1 cellular context compared by ENCODE assay signal in genomic region chr3:124520970-124521369, GRCh38.
TF ChIP-seq lines count a peak whose summit lies in the region.

No MANE protein-coding gene starts in this region.

TF ChIP-seq in HepG2, 621 proteins besides CTCF, POLR2A, EP300 and RAD21 (continued from another document and continues in another):
- TF ChIP-seq HMG20A (CRISPR knock-in tag; IDR thresholded peaks at IDR 0.05; ENCODE audit: borderline replicate concordance) (peak; percentile 86; the same call in 1 of the 2 replicates), YY1 (IDR thresholded peaks at IDR 0.05; ENCODE audit: insufficient read depth, insufficient replicate concordance, low read depth, low read length) (no peak), HOMEZ (CRISPR knock-in tag; IDR thresholded peaks at IDR 0.05; ENCODE audit: low read depth) (peak; percentile 44; the same call in 1 of the 2 replicates), DMAP1 (CRISPR knock-in tag; IDR thresholded peaks at IDR 0.05) (no peak), SYNCRIP (IDR thresholded peaks at IDR 0.05; ENCODE audit: insufficient read depth, low read depth, low read length) (no peak), ZNF773 (CRISPR knock-in tag; IDR thresholded peaks at IDR 0.05; ENCODE audit: borderline replicate concordance) (no peak), NRL (CRISPR knock-in tag; IDR thresholded peaks at IDR 0.05; ENCODE audit: borderline replicate concordance) (no peak), ZNF512B (CRISPR knock-in tag; IDR thresholded peaks at IDR 0.05; ENCODE audit: borderline replicate concordance) (no peak), ZNF879 (CRISPR knock-in tag; IDR thresholded peaks at IDR 0.05) (no peak), IKZF4 (CRISPR knock-in tag; IDR thresholded peaks at IDR 0.05; ENCODE audit: borderline replicate concordance, low read depth, not compliant biosample characterization) (no peak), ZNF792 (CRISPR knock-in tag; IDR thresholded peaks at IDR 0.05) (peak; percentile 76; the same call in 1 of the 2 replicates), ZNF501 (CRISPR knock-in tag; IDR thresholded peaks at IDR 0.05) (no peak), SOX5 (CRISPR knock-in tag; IDR thresholded peaks at IDR 0.05; ENCODE audit: borderline replicate concordance) (peak; percentile 65; the same call in 1 of the 2 replicates), PHF20 (CRISPR knock-in tag; IDR thresholded peaks at IDR 0.05) (no peak), ZFP36L2 (CRISPR knock-in tag; IDR thresholded peaks at IDR 0.05) (no peak), POLR2AphosphoS5 (IDR thresholded peaks at IDR 0.05; ENCODE audit: low read depth, low read length) (no peak), ATF4 (CRISPR knock-in tag; IDR thresholded peaks at IDR 0.05) (peak in 1 of 2 experiments; percentile 33; a peak in 1 of 4 replicates), GABPA (IDR thresholded peaks at IDR 0.05; ENCODE audit: low read depth, low read length) (no peak), GABPA (CRISPR knock-in tag; IDR thresholded peaks at IDR 0.05; ENCODE audit: low read depth) (peak; percentile 42; the same call in 1 of the 2 replicates), SMARCE1 (IDR thresholded peaks at IDR 0.05; ENCODE audit: borderline replicate concordance) (no peak), CREB1 (IDR thresholded peaks at IDR 0.05) (no peak), CREB1 (CRISPR knock-in tag; IDR thresholded peaks at IDR 0.05) (no peak), ZNF549 (CRISPR knock-in tag; IDR thresholded peaks at IDR 0.05) (no peak), BORCS8-MEF2B (CRISPR knock-in tag; IDR thresholded peaks at IDR 0.05) (no peak), GATAD1 (CRISPR knock-in tag; IDR thresholded peaks at IDR 0.05) (0 out of 2 replicates have a peak, but pooled peaks have one; percentile 28), REL (CRISPR knock-in tag; conservative IDR thresholded peaks at IDR 0.05) (no peak), CHD4 (IDR thresholded peaks at IDR 0.05; ENCODE audit: borderline replicate concordance, low read length) (no peak), FOXP4 (CRISPR knock-in tag; IDR thresholded peaks at IDR 0.05) (peak; percentile 76), SRY (CRISPR knock-in tag; IDR thresholded peaks at IDR 0.05) (no peak), ZNF839 (CRISPR knock-in tag; IDR thresholded peaks at IDR 0.05; ENCODE audit: borderline replicate concordance) (no peak), NCOA5 (CRISPR knock-in tag; IDR thresholded peaks at IDR 0.05) (no peak), SMYD3 (CRISPR knock-in tag; IDR thresholded peaks at IDR 0.05) (no peak), AHR (CRISPR knock-in tag; IDR thresholded peaks at IDR 0.05) (no peak), SETDB1 (CRISPR knock-in tag; IDR thresholded peaks at IDR 0.05; ENCODE audit: borderline replicate concordance) (no peak), ZNF746 (CRISPR knock-in tag; IDR thresholded peaks at IDR 0.05) (no peak), FOXM1 (CRISPR knock-in tag; IDR thresholded peaks at IDR 0.05) (no peak), KAT2B (IDR thresholded peaks at IDR 0.05; ENCODE audit: borderline replicate concordance, low read depth, low read length) (no peak)
- TF ChIP-seq, protein P1, sequence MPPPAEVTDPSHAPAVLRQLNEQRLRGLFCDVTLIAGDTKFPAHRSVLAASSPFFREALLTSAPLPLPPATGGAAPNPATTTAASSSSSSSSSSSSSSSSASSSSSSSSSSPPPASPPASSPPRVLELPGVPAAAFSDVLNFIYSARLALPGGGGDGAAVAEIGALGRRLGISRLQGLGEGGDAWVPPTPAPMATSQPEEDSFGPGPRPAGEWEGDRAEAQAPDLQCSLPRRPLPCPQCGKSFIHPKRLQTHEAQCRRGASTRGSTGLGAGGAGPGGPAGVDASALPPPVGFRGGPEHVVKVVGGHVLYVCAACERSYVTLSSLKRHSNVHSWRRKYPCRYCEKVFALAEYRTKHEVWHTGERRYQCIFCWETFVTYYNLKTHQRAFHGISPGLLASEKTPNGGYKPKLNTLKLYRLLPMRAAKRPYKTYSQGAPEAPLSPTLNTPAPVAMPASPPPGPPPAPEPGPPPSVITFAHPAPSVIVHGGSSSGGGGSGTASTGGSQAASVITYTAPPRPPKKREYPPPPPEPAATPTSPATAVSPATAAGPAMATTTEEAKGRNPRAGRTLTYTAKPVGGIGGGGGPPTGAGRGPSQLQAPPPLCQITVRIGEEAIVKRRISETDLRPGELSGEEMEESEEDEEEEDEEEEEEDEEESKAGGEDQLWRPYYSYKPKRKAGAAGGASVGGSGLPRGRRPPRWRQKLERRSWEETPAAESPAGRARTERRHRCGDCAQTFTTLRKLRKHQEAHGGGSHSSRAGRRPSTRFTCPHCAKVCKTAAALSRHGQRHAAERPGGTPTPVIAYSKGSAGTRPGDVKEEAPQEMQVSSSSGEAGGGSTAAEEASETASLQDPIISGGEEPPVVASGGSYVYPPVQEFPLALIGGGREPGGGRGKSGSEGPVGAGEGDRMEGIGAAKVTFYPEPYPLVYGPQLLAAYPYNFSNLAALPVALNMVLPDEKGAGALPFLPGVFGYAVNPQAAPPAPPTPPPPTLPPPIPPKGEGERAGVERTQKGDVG (CRISPR knock-in tag; IDR thresholded peaks at IDR 0.05; ENCODE audit: borderline replicate concordance) = no peak
- TF ChIP-seq, protein P2, sequence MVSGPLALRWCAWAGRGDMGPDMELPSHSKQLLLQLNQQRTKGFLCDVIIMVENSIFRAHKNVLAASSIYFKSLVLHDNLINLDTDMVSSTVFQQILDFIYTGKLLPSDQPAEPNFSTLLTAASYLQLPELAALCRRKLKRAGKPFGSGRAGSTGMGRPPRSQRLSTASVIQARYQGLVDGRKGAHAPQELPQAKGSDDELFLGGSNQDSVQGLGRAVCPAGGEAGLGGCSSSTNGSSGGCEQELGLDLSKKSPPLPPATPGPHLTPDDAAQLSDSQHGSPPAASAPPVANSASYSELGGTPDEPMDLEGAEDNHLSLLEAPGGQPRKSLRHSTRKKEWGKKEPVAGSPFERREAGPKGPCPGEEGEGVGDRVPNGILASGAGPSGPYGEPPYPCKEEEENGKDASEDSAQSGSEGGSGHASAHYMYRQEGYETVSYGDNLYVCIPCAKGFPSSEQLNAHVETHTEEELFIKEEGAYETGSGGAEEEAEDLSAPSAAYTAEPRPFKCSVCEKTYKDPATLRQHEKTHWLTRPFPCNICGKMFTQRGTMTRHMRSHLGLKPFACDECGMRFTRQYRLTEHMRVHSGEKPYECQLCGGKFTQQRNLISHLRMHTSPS (CRISPR knock-in tag; IDR thresholded peaks at IDR 0.05; ENCODE audit: low read depth) = peak; percentile 71; the same call in 1 of the 2 replicates
- TF ChIP-seq, protein P3, sequence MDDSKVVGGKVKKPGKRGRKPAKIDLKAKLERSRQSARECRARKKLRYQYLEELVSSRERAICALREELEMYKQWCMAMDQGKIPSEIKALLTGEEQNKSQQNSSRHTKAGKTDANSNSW (CRISPR knock-in tag; IDR thresholded peaks at IDR 0.05; ENCODE audit: borderline replicate concordance) = no peak
- TF ChIP-seq, protein P4, sequence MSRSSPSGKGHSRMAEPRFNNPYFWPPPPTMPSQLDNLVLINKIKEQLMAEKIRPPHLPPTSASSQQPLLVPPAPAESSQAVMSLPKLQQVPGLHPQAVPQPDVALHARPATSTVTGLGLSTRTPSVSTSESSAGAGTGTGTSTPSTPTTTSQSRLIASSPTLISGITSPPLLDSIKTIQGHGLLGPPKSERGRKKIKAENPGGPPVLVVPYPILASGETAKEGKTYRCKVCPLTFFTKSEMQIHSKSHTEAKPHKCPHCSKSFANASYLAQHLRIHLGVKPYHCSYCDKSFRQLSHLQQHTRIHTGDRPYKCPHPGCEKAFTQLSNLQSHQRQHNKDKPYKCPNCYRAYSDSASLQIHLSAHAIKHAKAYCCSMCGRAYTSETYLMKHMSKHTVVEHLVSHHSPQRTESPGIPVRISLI (CRISPR knock-in tag; IDR thresholded peaks at IDR 0.05; ENCODE audit: borderline replicate concordance) = no peak
- TF ChIP-seq, protein P5, sequence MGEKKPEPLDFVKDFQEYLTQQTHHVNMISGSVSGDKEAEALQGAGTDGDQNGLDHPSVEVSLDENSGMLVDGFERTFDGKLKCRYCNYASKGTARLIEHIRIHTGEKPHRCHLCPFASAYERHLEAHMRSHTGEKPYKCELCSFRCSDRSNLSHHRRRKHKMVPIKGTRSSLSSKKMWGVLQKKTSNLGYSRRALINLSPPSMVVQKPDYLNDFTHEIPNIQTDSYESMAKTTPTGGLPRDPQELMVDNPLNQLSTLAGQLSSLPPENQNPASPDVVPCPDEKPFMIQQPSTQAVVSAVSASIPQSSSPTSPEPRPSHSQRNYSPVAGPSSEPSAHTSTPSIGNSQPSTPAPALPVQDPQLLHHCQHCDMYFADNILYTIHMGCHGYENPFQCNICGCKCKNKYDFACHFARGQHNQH (CRISPR knock-in tag; IDR thresholded peaks at IDR 0.05) = 0 out of 2 replicates have a peak, but pooled peaks have one; percentile 28
- TF ChIP-seq, protein P6, sequence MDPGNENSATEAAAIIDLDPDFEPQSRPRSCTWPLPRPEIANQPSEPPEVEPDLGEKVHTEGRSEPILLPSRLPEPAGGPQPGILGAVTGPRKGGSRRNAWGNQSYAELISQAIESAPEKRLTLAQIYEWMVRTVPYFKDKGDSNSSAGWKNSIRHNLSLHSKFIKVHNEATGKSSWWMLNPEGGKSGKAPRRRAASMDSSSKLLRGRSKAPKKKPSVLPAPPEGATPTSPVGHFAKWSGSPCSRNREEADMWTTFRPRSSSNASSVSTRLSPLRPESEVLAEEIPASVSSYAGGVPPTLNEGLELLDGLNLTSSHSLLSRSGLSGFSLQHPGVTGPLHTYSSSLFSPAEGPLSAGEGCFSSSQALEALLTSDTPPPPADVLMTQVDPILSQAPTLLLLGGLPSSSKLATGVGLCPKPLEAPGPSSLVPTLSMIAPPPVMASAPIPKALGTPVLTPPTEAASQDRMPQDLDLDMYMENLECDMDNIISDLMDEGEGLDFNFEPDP (CRISPR knock-in tag; conservative IDR thresholded peaks at IDR 0.05) = no peak
- TF ChIP-seq, protein P7, sequence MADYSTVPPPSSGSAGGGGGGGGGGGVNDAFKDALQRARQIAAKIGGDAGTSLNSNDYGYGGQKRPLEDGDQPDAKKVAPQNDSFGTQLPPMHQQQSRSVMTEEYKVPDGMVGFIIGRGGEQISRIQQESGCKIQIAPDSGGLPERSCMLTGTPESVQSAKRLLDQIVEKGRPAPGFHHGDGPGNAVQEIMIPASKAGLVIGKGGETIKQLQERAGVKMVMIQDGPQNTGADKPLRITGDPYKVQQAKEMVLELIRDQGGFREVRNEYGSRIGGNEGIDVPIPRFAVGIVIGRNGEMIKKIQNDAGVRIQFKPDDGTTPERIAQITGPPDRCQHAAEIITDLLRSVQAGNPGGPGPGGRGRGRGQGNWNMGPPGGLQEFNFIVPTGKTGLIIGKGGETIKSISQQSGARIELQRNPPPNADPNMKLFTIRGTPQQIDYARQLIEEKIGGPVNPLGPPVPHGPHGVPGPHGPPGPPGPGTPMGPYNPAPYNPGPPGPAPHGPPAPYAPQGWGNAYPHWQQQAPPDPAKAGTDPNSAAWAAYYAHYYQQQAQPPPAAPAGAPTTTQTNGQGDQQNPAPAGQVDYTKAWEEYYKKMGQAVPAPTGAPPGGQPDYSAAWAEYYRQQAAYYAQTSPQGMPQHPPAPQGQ (CRISPR knock-in tag; IDR thresholded peaks at IDR 0.05; ENCODE audit: borderline replicate concordance) = no peak
